20 cellular contexts compared by ENCODE assay signal in the genomic region with DNA sequence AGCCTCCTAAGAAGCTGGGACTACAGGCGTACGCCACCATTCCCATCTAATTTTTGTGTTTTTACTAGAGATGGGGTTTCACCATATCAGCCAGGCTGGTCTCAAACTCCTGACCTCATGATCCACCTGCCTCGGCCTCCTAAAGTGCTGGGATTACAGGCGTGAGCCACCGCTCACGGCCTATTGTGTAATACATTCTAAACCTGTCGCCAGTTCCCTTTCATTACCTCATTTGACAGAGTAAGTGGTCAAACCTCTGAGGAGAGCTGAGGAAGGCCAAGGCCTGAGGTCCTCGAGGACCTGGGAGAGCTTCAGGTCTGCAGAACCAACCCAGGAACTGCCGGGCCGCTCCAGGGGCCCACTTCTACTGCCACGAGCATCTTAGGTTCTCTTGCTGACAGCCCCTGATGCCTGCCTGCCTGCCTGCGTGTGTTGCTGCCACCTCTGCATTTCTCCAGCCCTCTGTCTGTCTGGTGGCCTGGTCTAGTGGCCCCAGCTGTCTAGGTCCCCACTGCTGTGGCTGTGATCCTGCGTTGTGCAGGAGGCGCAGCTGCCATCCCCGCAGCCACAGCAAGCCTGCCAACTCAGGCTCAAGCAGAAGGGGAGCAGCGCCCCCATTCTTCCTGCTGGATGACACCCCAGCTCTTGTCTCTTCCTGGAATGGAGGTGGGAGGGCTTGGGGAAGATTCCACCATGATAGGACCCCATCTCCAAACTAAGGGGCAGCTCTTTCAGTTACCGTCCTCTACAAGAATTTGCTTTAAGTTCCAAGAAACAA. TPM values are rescaled to one million over a fixed set of nuclear protein-coding genes. Genes with fewer than 3 reads are reported as not detected.
A peak's percentile ranks its signal among the peaks of the same experiment; 100 is the strongest.
DNase-seq lines count a peak whose midpoint lies in the region; FAIRE-seq and TF ChIP-seq lines count a peak whose summit lies in the region.
"Had no signal": no experiment of that assay in that cellular context is flagged by ENCODE, and none has a peak within 500 bp of the region (broad histone marks: within the 10 kb centered on the region; RNA-seq: fewer than 3 reads in every experiment).

No MANE protein-coding gene starts in this region.

- no peak overlapping the region for H3K4me2 ChIP-seq in DOHH2 (ENCODE audit: low read length)

- no peaks in the 10 kb centered on the region for H3K9me2 ChIP-seq in DOHH2 (replicated peaks; ENCODE audit: control insufficient read depth, low read length)

- H3K79me2 ChIP-seq in DOHH2 (ENCODE audit: control insufficient read depth, low read length): no peaks in the 10 kb centered on the region

- H3K27me3 ChIP-seq in DOHH2 (ENCODE audit: control insufficient read depth, low read length) (no peaks in the 10 kb centered on the region), neutrophil (no peaks in the 10 kb centered on the region)

- no peaks in the 10 kb centered on the region for H3K36me3 ChIP-seq in DOHH2 (ENCODE audit: control insufficient read depth, low read length)
- H3K36me3 ChIP-seq in HEK293 (ENCODE audit: control insufficient read depth in 2 of 2, insufficient read depth in 1 of 2, low read length in 2 of 2): no peaks in the 10 kb centered on the region
- H3K36me3 ChIP-seq in neutrophil: no peaks in the 10 kb centered on the region

- TF ChIP-seq CTCF in DOHH2 (IDR thresholded peaks at IDR 0.05; ENCODE audit: low read depth, low read length, poor library complexity, severe bottlenecking) (peak; percentile 23), HEK293 (tag by site-specific recombination; IDR thresholded peaks at IDR 0.05) (no peak), neutrophil (IDR thresholded peaks at IDR 0.05) (peak; percentile 12), RWPE1 (conservative IDR thresholded peaks at IDR 0.05; ENCODE audit: low read depth) (no peak)

- DNase-seq in SKM-1 treated with dmso at 0.1 percent for 144 hours (lab: John Stamatoyannopoulos, UW; ENCODE audit: unreplicated experiment) (peak; percentile 61), urothelium cell line (ENCODE audit: low spot score) (no peak), RWPE1 (ENCODE audit: low spot score) (no peak), mucosa of gallbladder (ENCODE audit: low spot score) (no peak)
- DNase-seq: ACHN; AML-193; Caco-2; CD4-positive, CD25-positive, alpha-beta regulatory T cell; DMS153; IMR-90; Kasumi-1; NCI-H146; NCI-H524; SHP77 treated with DMSO at 0.1 percent for 48 hours; T-helper 2 cell had no signal

- POLR2A ChIA-PET in HEK293 (lab: Yijun Ruan, JAX) (interaction anchor here (1.0 kb wide), 1 partner anchor 29 kb away, joined by 3 read pairs; no protein-coding TSS in a partner anchor), RWPE1 (lab: Yijun Ruan, JAX; ENCODE audit: low non-redundant PET) (no interaction called here)

- H3K4me3 ChIP-seq in DOHH2 (ENCODE audit: low read length) (no peak overlapping the region), HEK293 (ENCODE audit: low read depth, low read length) (no peak overlapping the region), neutrophil (ENCODE audit: low read depth in 1 of 2, low read length in 1 of 2) (peak overlapping the region in 1 of 2 experiments; percentile 20)

- CTCF ChIA-PET in HEK293 (lab: Yijun Ruan, JAX) (interaction anchor here (0.7 to 1.0 kb wide), 2 partner anchors 51 to 106 kb away, joined by 3 read pairs; no protein-coding TSS in a partner anchor), RWPE1 (lab: Yijun Ruan, JAX) (no interaction called here)

- no peak for FAIRE-seq in urothelium cell line (lab: Jason Lieb, UNC)
- FAIRE-seq: RCC 7860 had no signal

- peaks cover 32% of the 10 kb centered on the region for H3K4me1 ChIP-seq in DOHH2 (ENCODE audit: control insufficient read depth, low read length)
- no peaks in the 10 kb centered on the region for H3K4me1 ChIP-seq in HEK293 (ENCODE audit: control insufficient read depth, insufficient read depth, low read length)
- H3K4me1 ChIP-seq in neutrophil (ENCODE audit: control insufficient read depth in 1 of 2, insufficient read depth in 1 of 2, low read depth in 1 of 2, low read length in 1 of 2): peaks cover 55 to 59% of the 10 kb centered on the region in 2 experiments
- H3K4me1 ChIP-seq: Caco-2 had no signal

- no peak overlapping the region for H3K27ac ChIP-seq in DOHH2 (ENCODE audit: low read depth, low read length)
- no peak overlapping the region for H3K27ac ChIP-seq in HEK293 (ENCODE audit: extremely low read depth, low read depth, low read length)
- peak overlapping the region; percentile 89 for H3K27ac ChIP-seq in neutrophil
- H3K27ac ChIP-seq in RWPE1: no peak overlapping the region

- H4K20me1 ChIP-seq in DOHH2 (ENCODE audit: control insufficient read depth, insufficient read depth, low read depth, low read length): no peaks in the 10 kb centered on the region

- H3K9me3 ChIP-seq in DOHH2 (ENCODE audit: control insufficient read depth, insufficient read depth, low read length) (no peaks in the 10 kb centered on the region), HEK293 (ENCODE audit: control insufficient read depth, insufficient read depth, low read depth, low read length) (no peaks in the 10 kb centered on the region), neutrophil (no peaks in the 10 kb centered on the region)
- H3K9me3 ChIP-seq: Caco-2 had no signal

- no peaks in the 10 kb centered on the region for H3F3A ChIP-seq in DOHH2 (ENCODE audit: control insufficient read depth, insufficient read depth)

TF ChIP-seq in HEK293, 187 proteins besides CTCF, POLR2A, EP300 and RAD21:
- peak; percentile 40 for TF ChIP-seq SCRT2 (tag by site-specific recombination; IDR thresholded peaks at IDR 0.05)
- no peak for TF ChIP-seq ZNF561 (tag by site-specific recombination; IDR thresholded peaks at IDR 0.05; ENCODE audit: borderline replicate concordance)
- no peak for TF ChIP-seq ZNF324 (tag by site-specific recombination; IDR thresholded peaks at IDR 0.05)
TF ChIP-seq in HEK293: peak in this region for 1.

RNA-seq across cellular contexts. Expression of gene PRR18, which starts 45.3 kb away (rescaled TPM):
- total RNA-seq in mucosa of gallbladder: not detected
- total RNA-seq: CD4-positive, CD25-positive, alpha-beta regulatory T cell; H4; IMR-90 had no signal

Comparison
In these comparisons a context has a peak if more than half of its experiments do, and no peak if none do; other contexts are left out.
1. CTCF ChIP-seq: peak in DOHH2 (single experiment) and neutrophil (single experiment); none in HEK293 (single experiment) and RWPE1 (single experiment).